Comparison of ENCODE assay signal across 1 cellular context in the genomic region with DNA sequence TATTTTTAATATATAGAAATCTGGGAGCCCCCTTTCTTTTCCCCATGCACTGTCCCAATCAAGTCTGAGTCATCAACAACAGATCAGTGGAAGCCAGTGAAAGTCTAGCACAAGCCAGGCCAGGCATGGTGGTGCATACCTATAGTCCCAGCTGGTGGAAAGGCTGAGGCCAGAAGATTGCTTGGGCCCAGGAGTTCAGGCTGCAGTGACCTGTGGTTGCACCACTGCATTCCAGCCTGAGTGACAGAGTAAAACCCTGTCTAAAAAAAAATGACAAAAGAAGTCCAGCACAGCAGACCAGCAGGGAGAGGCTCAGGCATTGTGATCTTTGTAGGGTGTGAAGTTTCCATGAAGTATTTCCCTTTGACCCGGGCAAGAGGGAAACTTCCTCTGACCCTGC.
TF ChIP-seq lines count a peak whose summit lies in the region.

No MANE protein-coding gene starts in this region.

TF ChIP-seq in SK-N-SH treated with all-trans-retinoic acid at 6 μM for 48 hours, 23 proteins besides CTCF, POLR2A, EP300 and RAD21:
- TF ChIP-seq, protein P1, sequence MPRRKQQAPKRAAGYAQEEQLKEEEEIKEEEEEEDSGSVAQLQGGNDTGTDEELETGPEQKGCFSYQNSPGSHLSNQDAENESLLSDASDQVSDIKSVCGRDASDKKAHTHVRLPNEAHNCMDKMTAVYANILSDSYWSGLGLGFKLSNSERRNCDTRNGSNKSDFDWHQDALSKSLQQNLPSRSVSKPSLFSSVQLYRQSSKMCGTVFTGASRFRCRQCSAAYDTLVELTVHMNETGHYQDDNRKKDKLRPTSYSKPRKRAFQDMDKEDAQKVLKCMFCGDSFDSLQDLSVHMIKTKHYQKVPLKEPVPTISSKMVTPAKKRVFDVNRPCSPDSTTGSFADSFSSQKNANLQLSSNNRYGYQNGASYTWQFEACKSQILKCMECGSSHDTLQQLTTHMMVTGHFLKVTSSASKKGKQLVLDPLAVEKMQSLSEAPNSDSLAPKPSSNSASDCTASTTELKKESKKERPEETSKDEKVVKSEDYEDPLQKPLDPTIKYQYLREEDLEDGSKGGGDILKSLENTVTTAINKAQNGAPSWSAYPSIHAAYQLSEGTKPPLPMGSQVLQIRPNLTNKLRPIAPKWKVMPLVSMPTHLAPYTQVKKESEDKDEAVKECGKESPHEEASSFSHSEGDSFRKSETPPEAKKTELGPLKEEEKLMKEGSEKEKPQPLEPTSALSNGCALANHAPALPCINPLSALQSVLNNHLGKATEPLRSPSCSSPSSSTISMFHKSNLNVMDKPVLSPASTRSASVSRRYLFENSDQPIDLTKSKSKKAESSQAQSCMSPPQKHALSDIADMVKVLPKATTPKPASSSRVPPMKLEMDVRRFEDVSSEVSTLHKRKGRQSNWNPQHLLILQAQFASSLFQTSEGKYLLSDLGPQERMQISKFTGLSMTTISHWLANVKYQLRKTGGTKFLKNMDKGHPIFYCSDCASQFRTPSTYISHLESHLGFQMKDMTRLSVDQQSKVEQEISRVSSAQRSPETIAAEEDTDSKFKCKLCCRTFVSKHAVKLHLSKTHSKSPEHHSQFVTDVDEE (CRISPR knock-in tag; IDR thresholded peaks at IDR 0.05) = no peak
- TF ChIP-seq SNAI2 (CRISPR knock-in tag; IDR thresholded peaks at IDR 0.05) = no peak
- TF ChIP-seq ZNF70 (CRISPR knock-in tag; IDR thresholded peaks at IDR 0.05) = no peak
- TF ChIP-seq ZNF565 (CRISPR knock-in tag; conservative IDR thresholded peaks at IDR 0.05; ENCODE audit: low read depth) = no peak
- TF ChIP-seq ESRRG (CRISPR knock-in tag; IDR thresholded peaks at IDR 0.05) = no peak
- TF ChIP-seq ZC3H10 (CRISPR knock-in tag; IDR thresholded peaks at IDR 0.05) = no peak
- no peak for TF ChIP-seq BACH2 (CRISPR knock-in tag; IDR thresholded peaks at IDR 0.05; ENCODE audit: borderline replicate concordance)
- TF ChIP-seq, protein P2, sequence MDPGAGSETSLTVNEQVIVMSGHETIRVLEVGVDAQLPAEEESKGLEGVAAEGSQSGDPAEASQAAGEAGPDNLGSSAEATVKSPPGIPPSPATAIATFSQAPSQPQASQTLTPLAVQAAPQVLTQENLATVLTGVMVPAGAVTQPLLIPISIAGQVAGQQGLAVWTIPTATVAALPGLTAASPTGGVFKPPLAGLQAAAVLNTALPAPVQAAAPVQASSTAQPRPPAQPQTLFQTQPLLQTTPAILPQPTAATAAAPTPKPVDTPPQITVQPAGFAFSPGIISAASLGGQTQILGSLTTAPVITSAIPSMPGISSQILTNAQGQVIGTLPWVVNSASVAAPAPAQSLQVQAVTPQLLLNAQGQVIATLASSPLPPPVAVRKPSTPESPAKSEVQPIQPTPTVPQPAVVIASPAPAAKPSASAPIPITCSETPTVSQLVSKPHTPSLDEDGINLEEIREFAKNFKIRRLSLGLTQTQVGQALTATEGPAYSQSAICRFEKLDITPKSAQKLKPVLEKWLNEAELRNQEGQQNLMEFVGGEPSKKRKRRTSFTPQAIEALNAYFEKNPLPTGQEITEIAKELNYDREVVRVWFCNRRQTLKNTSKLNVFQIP (CRISPR knock-in tag; IDR thresholded peaks at IDR 0.05; ENCODE audit: borderline replicate concordance, low read depth) = no peak
- no peak for TF ChIP-seq OSR1 (CRISPR knock-in tag; IDR thresholded peaks at IDR 0.05)
- no peak for TF ChIP-seq CSDC2 (CRISPR knock-in tag; IDR thresholded peaks at IDR 0.05)
- no peak for TF ChIP-seq ISL1 (CRISPR knock-in tag; IDR thresholded peaks at IDR 0.05)
- TF ChIP-seq RARB (CRISPR knock-in tag; IDR thresholded peaks at IDR 0.05) = no peak
- no peak for TF ChIP-seq ZNF8 (CRISPR knock-in tag; IDR thresholded peaks at IDR 0.05)
- no peak for TF ChIP-seq ARNTL (CRISPR knock-in tag; IDR thresholded peaks at IDR 0.05; ENCODE audit: borderline replicate concordance, low read depth)
- TF ChIP-seq TOX (CRISPR knock-in tag; IDR thresholded peaks at IDR 0.05; ENCODE audit: borderline replicate concordance) = no peak
- TF ChIP-seq, protein P3, sequence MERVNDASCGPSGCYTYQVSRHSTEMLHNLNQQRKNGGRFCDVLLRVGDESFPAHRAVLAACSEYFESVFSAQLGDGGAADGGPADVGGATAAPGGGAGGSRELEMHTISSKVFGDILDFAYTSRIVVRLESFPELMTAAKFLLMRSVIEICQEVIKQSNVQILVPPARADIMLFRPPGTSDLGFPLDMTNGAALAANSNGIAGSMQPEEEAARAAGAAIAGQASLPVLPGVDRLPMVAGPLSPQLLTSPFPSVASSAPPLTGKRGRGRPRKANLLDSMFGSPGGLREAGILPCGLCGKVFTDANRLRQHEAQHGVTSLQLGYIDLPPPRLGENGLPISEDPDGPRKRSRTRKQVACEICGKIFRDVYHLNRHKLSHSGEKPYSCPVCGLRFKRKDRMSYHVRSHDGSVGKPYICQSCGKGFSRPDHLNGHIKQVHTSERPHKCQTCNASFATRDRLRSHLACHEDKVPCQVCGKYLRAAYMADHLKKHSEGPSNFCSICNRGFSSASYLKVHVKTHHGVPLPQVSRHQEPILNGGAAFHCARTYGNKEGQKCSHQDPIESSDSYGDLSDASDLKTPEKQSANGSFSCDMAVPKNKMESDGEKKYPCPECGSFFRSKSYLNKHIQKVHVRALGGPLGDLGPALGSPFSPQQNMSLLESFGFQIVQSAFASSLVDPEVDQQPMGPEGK (CRISPR knock-in tag; IDR thresholded peaks at IDR 0.05; ENCODE audit: borderline replicate concordance) = no peak
- no peak for TF ChIP-seq TCF4 (CRISPR knock-in tag; IDR thresholded peaks at IDR 0.05; ENCODE audit: borderline replicate concordance)
- TF ChIP-seq, protein P4, sequence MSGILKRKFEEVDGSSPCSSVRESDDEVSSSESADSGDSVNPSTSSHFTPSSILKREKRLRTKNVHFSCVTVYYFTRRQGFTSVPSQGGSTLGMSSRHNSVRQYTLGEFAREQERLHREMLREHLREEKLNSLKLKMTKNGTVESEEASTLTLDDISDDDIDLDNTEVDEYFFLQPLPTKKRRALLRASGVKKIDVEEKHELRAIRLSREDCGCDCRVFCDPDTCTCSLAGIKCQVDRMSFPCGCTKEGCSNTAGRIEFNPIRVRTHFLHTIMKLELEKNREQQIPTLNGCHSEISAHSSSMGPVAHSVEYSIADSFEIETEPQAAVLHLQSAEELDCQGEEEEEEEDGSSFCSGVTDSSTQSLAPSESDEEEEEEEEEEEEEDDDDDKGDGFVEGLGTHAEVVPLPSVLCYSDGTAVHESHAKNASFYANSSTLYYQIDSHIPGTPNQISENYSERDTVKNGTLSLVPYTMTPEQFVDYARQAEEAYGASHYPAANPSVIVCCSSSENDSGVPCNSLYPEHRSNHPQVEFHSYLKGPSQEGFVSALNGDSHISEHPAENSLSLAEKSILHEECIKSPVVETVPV (CRISPR knock-in tag; IDR thresholded peaks at IDR 0.05) = no peak
- no peak for TF ChIP-seq ZFP30 (CRISPR knock-in tag; IDR thresholded peaks at IDR 0.05)
